Comparison of ENCODE assay signal across 27 cellular contexts in genomic region chr7:129512192-129512591, GRCh38. TPM values are rescaled to one million over a fixed set of nuclear protein-coding genes. Genes with fewer than 3 reads are reported as not detected.
"Had no signal": no experiment of that assay in that cellular context is flagged by ENCODE, and none has a peak within 500 bp of the region (broad histone marks: within the 10 kb centered on the region; RNA-seq: fewer than 3 reads in every experiment).

No MANE protein-coding gene starts in this region.

- H3K27me3 Mint-ChIP-seq: activated CD8-positive, alpha-beta T cell treated with anti-CD3 and anti-CD28 coated beads for 36 hours; activated naive CD8-positive, alpha-beta T cell treated with anti-CD3 and anti-CD28 coated beads for 36 hours had no signal

- H3K9me3 ChIP-seq: SJSA1, SK-N-SH had no signal

- H3K9me3 Mint-ChIP-seq: activated CD4-positive, alpha-beta T cell treated with anti-CD3 and anti-CD28 coated beads, Interleukin-2, amount 10 ng/mL, durations not matched to agents 24 days and 14 days; activated CD8-positive, alpha-beta T cell treated with anti-CD3 and anti-CD28 coated beads for 36 hours; activated naive CD8-positive, alpha-beta T cell treated with anti-CD3 and anti-CD28 coated beads for 36 hours; activated T-cell treated with anti-CD3 and anti-CD28 coated beads, Interleukin-2, amount 50 U/mL, for 72 hours; activated T-helper 17 cell treated with anti-CD3 and anti-CD28 coated beads, Interleukin-2, amount 50 U/mL, for 72 hours; T-helper 1 cell treated with Interleukin-12 subunit alpha and Interleukin-12 subunit beta and Interleukin-4 antibody, amounts not matched to agents 30 μg/mL and 1 μg/mL, for 36 hours; T-helper 2 cell treated with Interferon-gamma antibody and Interleukin-4, amounts not matched to agents 5 μg/mL and 100 μg/mL, for 36 hours had no signal

- H3K27ac ChIP-seq: cardiac muscle cell, SJSA1 had no signal

- H3K9ac ChIP-seq: SK-N-SH had no signal

- H3K36me3 ChIP-seq: cardiac muscle cell, SJSA1 had no signal

- DNase-seq: activated CD4-positive, alpha-beta T cell treated with anti-CD3 and anti-CD28 coated beads, Interleukin-2, amount 10 ng/mL, durations not matched to agents 24 days and 14 days; activated CD4-positive, alpha-beta T cell treated with anti-CD3 and anti-CD28 coated beads, Interleukin-2, amount 50 U/mL, for 4 hours; activated CD8-positive, alpha-beta T cell treated with anti-CD3 and anti-CD28 coated beads for 36 hours; activated effector memory CD4-positive, alpha-beta T cell treated with anti-CD3 and anti-CD28 coated beads, Interleukin-2, amount 50 U/mL, for 16 hours; activated naive CD4-positive, alpha-beta T cell; activated naive CD4-positive, alpha-beta T cell treated with anti-CD3 and anti-CD28 coated beads, Interleukin-2, amount 50 U/mL, for 16 hours; activated naive CD8-positive, alpha-beta T cell treated with anti-CD3 and anti-CD28 coated beads for 36 hours; activated T-cell treated with anti-CD3 and anti-CD28 coated beads, Interleukin-2, amount 50 U/mL, for 1 hour; activated T-cell treated with anti-CD3 and anti-CD28 coated beads, Interleukin-2, amount 50 U/mL, for 72 hours; amniotic stem cell; aorta; Kasumi-1; NCI-H1092 treated with DMSO at 0.1 percent for 48 hours; NCI-H1417; NCI-H146; NCI-H1930; NCI-H2081 treated with DMSO at 0.1 percent for 48 hours; NCI-H226; NCI-H524 treated with DMSO at 0.1 percent for 48 hours; SHP77 treated with DMSO at 0.1 percent for 48 hours; SK-N-SH had no signal

- H3K4me2 ChIP-seq: SK-N-SH had no signal

- ATAC-seq: activated CD8-positive, alpha-beta T cell treated with anti-CD3 and anti-CD28 coated beads for 36 hours; activated T-cell treated with anti-CD3 and anti-CD28 coated beads, Interleukin-2, amount 50 U/mL, for 72 hours; activated T-helper 17 cell treated with anti-CD3 and anti-CD28 coated beads, Interleukin-2, amount 50 U/mL, for 72 hours; Panc1 had no signal

- H3K27me3 ChIP-seq: cardiac muscle cell had no signal

- H3K4me1 ChIP-seq: SJSA1 had no signal

- H3K4me1 Mint-ChIP-seq: activated T-helper 17 cell treated with anti-CD3 and anti-CD28 coated beads, Interleukin-2, amount 50 U/mL, for 72 hours had no signal

- H3K27ac Mint-ChIP-seq: activated CD4-positive, alpha-beta T cell treated with anti-CD3 and anti-CD28 coated beads, Interleukin-2, amount 10 ng/mL, durations not matched to agents 24 days and 14 days; activated CD8-positive, alpha-beta T cell treated with anti-CD3 and anti-CD28 coated beads for 36 hours; activated naive CD8-positive, alpha-beta T cell treated with anti-CD3 and anti-CD28 coated beads for 36 hours; activated T-cell treated with anti-CD3 and anti-CD28 coated beads, Interleukin-2, amount 50 U/mL, for 72 hours; activated T-helper 17 cell treated with anti-CD3 and anti-CD28 coated beads, Interleukin-2, amount 50 U/mL, for 72 hours; T-helper 1 cell treated with Interleukin-12 subunit alpha and Interleukin-12 subunit beta and Interleukin-4 antibody, amounts not matched to agents 30 μg/mL and 1 μg/mL, for 36 hours; T-helper 2 cell treated with Interferon-gamma antibody and Interleukin-4, amounts not matched to agents 5 μg/mL and 100 μg/mL, for 36 hours had no signal

- H3K36me3 Mint-ChIP-seq: activated naive CD8-positive, alpha-beta T cell treated with anti-CD3 and anti-CD28 coated beads for 36 hours had no signal

- H3K4me3 ChIP-seq: cardiac muscle cell, SJSA1 had no signal

- H3K4me3 Mint-ChIP-seq: activated CD4-positive, alpha-beta T cell treated with anti-CD3 and anti-CD28 coated beads, Interleukin-2, amount 10 ng/mL, durations not matched to agents 24 days and 14 days; activated CD8-positive, alpha-beta T cell treated with anti-CD3 and anti-CD28 coated beads for 36 hours; activated naive CD8-positive, alpha-beta T cell treated with anti-CD3 and anti-CD28 coated beads for 36 hours; activated T-cell treated with anti-CD3 and anti-CD28 coated beads, Interleukin-2, amount 50 U/mL, for 72 hours; activated T-helper 17 cell treated with anti-CD3 and anti-CD28 coated beads, Interleukin-2, amount 50 U/mL, for 72 hours; T-helper 1 cell treated with Interleukin-12 subunit alpha and Interleukin-12 subunit beta and Interleukin-4 antibody, amounts not matched to agents 30 μg/mL and 1 μg/mL, for 36 hours; T-helper 2 cell treated with Interferon-gamma antibody and Interleukin-4, amounts not matched to agents 5 μg/mL and 100 μg/mL, for 36 hours had no signal

- H3K9me2 ChIP-seq: SK-N-SH had no signal

RNA-seq across cellular contexts. Expression of gene SMKR1, which starts 9.9 kb away (rescaled TPM):
- total RNA-seq: aorta, cardiac muscle cell had no signal
